In the genomic region with DNA sequence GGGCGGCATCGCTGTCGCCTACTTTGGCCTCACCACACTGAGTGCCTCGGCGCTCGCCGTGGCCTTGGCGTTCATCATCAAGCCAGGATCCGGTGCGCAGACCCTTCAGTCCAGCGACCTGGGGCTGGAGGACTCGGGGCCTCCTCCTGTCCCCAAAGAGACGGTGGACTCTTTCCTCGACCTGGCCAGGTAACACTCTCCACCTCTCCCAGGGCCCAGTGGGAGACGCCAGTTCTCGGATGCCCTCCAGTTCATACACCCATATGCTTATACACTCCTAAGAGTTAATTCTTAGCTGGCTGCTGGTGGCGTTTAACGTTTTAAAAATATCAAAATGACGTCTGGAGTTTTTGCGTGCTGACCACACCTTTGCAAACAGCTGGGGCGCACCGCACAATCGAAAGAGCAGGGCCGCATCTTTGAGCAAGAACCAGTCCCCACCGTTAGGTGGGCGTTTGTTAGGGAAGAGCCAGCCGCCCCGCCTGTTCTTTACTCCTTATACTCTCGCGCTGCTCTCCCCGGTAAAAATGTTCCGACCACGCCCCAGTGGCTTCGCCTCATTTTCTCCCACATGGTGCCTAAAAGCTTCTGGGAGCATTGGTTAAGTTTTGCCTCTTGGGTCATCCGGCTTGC, we compare ENCODE assay signal across 8 cellular contexts. TPM values are rescaled to one million over a fixed set of nuclear protein-coding genes. Genes with fewer than 3 reads are reported as not detected.
A peak's percentile ranks its signal among the peaks of the same experiment; 100 is the strongest.
DNase-seq lines count a peak whose midpoint lies in the region; ATAC-seq lines count a peak whose summit lies in the region.

No MANE protein-coding gene starts in this region.

- peak overlapping the region; percentile 86 for H3K4me3 Mint-ChIP-seq in activated naive CD4-positive, alpha-beta T cell treated with anti-CD3 and anti-CD28 coated beads for 36 hours
- H3K4me3 Mint-ChIP-seq in central memory CD8-positive, alpha-beta T cell, result peak overlapping the region; percentile 87

- H3K27me3 ChIP-seq in muscle layer of colon (ENCODE audit: control insufficient read depth in 1 of 2, insufficient read depth in 2 of 2, low read length in 2 of 2), result no peaks in the 10 kb centered on the region

- peaks cover 23% of the 10 kb centered on the region for H3K36me3 Mint-ChIP-seq in activated naive CD4-positive, alpha-beta T cell treated with anti-CD3 and anti-CD28 coated beads for 36 hours (ENCODE audit: low read depth)
- H3K36me3 Mint-ChIP-seq in central memory CD8-positive, alpha-beta T cell (ENCODE audit: insufficient read depth), result peaks cover 7% of the 10 kb centered on the region

- H3K27ac Mint-ChIP-seq in activated naive CD4-positive, alpha-beta T cell treated with anti-CD3 and anti-CD28 coated beads for 36 hours, result no peak overlapping the region
- H3K27ac Mint-ChIP-seq in central memory CD8-positive, alpha-beta T cell (ENCODE audit: low read depth), result peak overlapping the region; percentile 75

- H3K4me3 ChIP-seq in muscle layer of colon (ENCODE audit: low read depth in 1 of 2, low read length in 2 of 2), result peak overlapping the region; percentile 66 to 89

- H3K9me3 Mint-ChIP-seq in activated naive CD4-positive, alpha-beta T cell treated with anti-CD3 and anti-CD28 coated beads for 36 hours, result no peaks in the 10 kb centered on the region
- H3K9me3 Mint-ChIP-seq in central memory CD8-positive, alpha-beta T cell, result no peaks in the 10 kb centered on the region

- peak; percentile 9 for DNase-seq in activated naive CD4-positive, alpha-beta T cell treated with anti-CD3 and anti-CD28 coated beads for 36 hours
- no peak for DNase-seq in activated naive CD4-positive, alpha-beta T cell (lab: John Stamatoyannopoulos, UW)
- DNase-seq in NCI-H69 (lab: John Stamatoyannopoulos, UW) (peak; percentile 41), kidney glomerular epithelial cell (lab: John Stamatoyannopoulos, UW) (no peak), dedifferentiated amniotic fluid mesenchymal stem cell (ENCODE audit: extremely low spot score) (no peak)
- no peak for DNase-seq in central memory CD8-positive, alpha-beta T cell (ENCODE audit: low spot score in 2 of 2)

- H3K4me1 Mint-ChIP-seq in activated naive CD4-positive, alpha-beta T cell treated with anti-CD3 and anti-CD28 coated beads for 36 hours (ENCODE audit: low read depth), result peaks cover 35% of the 10 kb centered on the region
- H3K4me1 Mint-ChIP-seq in central memory CD8-positive, alpha-beta T cell, result peaks cover 50% of the 10 kb centered on the region

- no peak for ATAC-seq in central memory CD8-positive, alpha-beta T cell (replicated peaks; ENCODE audit: extremely low read depth, poor library complexity, severe bottlenecking)
- ATAC-seq in HG03135 (IDR thresholded peaks at IDR 0.05; ENCODE audit: unreplicated experiment), result no peak

- H3K27ac ChIP-seq in muscle layer of colon (ENCODE audit: low read depth, low read length), result no peak overlapping the region

- peaks cover 9% of the 10 kb centered on the region for H3K4me1 ChIP-seq in muscle layer of colon (ENCODE audit: insufficient read depth, low read length)

- H3K27me3 Mint-ChIP-seq in activated naive CD4-positive, alpha-beta T cell treated with anti-CD3 and anti-CD28 coated beads for 36 hours (ENCODE audit: low read depth), result peaks cover 11% of the 10 kb centered on the region
- no peaks in the 10 kb centered on the region for H3K27me3 Mint-ChIP-seq in central memory CD8-positive, alpha-beta T cell

- no peaks in the 10 kb centered on the region for H3K36me3 ChIP-seq in muscle layer of colon (ENCODE audit: insufficient read depth, low read length)

- no peak overlapping the region for H3K9ac ChIP-seq in muscle layer of colon (ENCODE audit: low read length)

- intact Hi-C loops in activated naive CD4-positive, alpha-beta T cell treated with anti-CD3 and anti-CD28 coated beads for 36 hours (cut with micrococcal nuclease), result loop anchor here (1.0 to 10.0 kb wide), 13 partner anchors 11 to 955 kb away; partner anchors contain the start of genes ACTR2, CEP68, RAB1A and SERTAD2

- CTCF ChIA-PET in activated naive CD4-positive, alpha-beta T cell treated with anti-CD3 and anti-CD28 coated beads for 36 hours (lab: Charles Lee), result interaction anchor here (0.6 to 1.9 kb wide), 3 partner anchors 42 to 428 kb away, joined by 3 to 4 read pairs (median 4); no protein-coding TSS in a partner anchor

- H3K9me3 ChIP-seq in muscle layer of colon (ENCODE audit: low read length), result no peaks in the 10 kb centered on the region

RNA-seq across cellular contexts. Expression of gene SLC1A4, which starts 0.9 kb away (rescaled TPM):
- total RNA-seq in activated naive CD4-positive, alpha-beta T cell treated with anti-CD3 and anti-CD28 coated beads for 36 hours, result 1 to 10 TPM; 8.3 to 8.7 TPM

Comparison
In these comparisons a context has a peak if more than half of its experiments do, and no peak if none do; other contexts are left out.
1. DNase-seq: peak in activated naive CD4-positive, alpha-beta T cell treated with anti-CD3 and anti-CD28 coated beads for 36 hours (single experiment) and NCI-H69 (single experiment); none in activated naive CD4-positive, alpha-beta T cell (0 of 4), central memory CD8-positive, alpha-beta T cell (0 of 2), kidney glomerular epithelial cell (single experiment) and dedifferentiated amniotic fluid mesenchymal stem cell (single experiment).